Comparison of ENCODE assay signal across 10 cellular contexts in genomic region chr1:156121441-156121840, GRCh38. TPM values are rescaled to one million over a fixed set of nuclear protein-coding genes. Genes with fewer than 3 reads are reported as not detected.
DNase-seq lines count a peak whose midpoint lies in the region; ATAC-seq, FAIRE-seq and TF ChIP-seq lines count a peak whose summit lies in the region.
"Had no signal": no experiment of that assay in that cellular context is flagged by ENCODE, and none has a peak within 500 bp of the region (broad histone marks: within the 10 kb centered on the region; RNA-seq: fewer than 3 reads in every experiment).

No MANE protein-coding gene starts in this region.

- H3K9me3 ChIP-seq in keratinocyte (ENCODE audit: control insufficient read depth, low read depth, low read length) (no peaks in the 10 kb centered on the region), smooth muscle cell (replicated peaks; ENCODE audit: low read depth) (no peaks in the 10 kb centered on the region)

- H3K4me3 ChIP-seq in GM23338 (no peak overlapping the region), keratinocyte (ENCODE audit: control insufficient read depth in 2 of 3, extremely low read depth in 1 of 3, insufficient read depth in 2 of 3, low read depth in 1 of 3, low read length in 3 of 3) (peak overlapping the region; percentile 1 to 68 (median 66)), smooth muscle cell (peak overlapping the region; percentile 31)

- in situ Hi-C loops in GM13977 (cut with MboI; ENCODE audit: low pct_unique_long_range_greater_than_20kb, low sequenced_read_pairs, unreplicated experiment) = no loop called here

- H3K79me2 ChIP-seq in GM23338 (replicated peaks; ENCODE audit: insufficient read depth) (peaks cover 31% of the 10 kb centered on the region), keratinocyte (ENCODE audit: control insufficient read depth, insufficient read depth, low read length) (peaks cover 83% of the 10 kb centered on the region), smooth muscle cell (ENCODE audit: low read depth) (peaks cover 94% of the 10 kb centered on the region)

- H2AFZ ChIP-seq in GM23338 (no peak overlapping the region), keratinocyte (ENCODE audit: control insufficient read depth, low read length) (no peak overlapping the region), smooth muscle cell (ENCODE audit: low read depth) (no peak overlapping the region)

- H3K27me3 ChIP-seq in GM23338 (ENCODE audit: insufficient read depth) (no peaks in the 10 kb centered on the region), keratinocyte (ENCODE audit: control insufficient read depth, extremely low read depth, insufficient read depth, low read length) (no peaks in the 10 kb centered on the region), smooth muscle cell (ENCODE audit: low read depth) (no peaks in the 10 kb centered on the region)

- no peak overlapping the region for H3K4me2 ChIP-seq in GM23338
- H3K4me2 ChIP-seq in keratinocyte (ENCODE audit: control insufficient read depth, extremely low read depth, insufficient read depth, low read depth, low read length) = peak overlapping the region; percentile 97
- peak overlapping the region; percentile 88 for H3K4me2 ChIP-seq in smooth muscle cell

- no peaks in the 10 kb centered on the region; the same call in 2 of the 3 replicates for H3K9me3 Mint-ChIP-seq in GM23338
- H3K9me3 Mint-ChIP-seq: activated naive CD8-positive, alpha-beta T cell treated with anti-CD3 and anti-CD28 coated beads, Interleukin-2, amount 10 ng/mL, durations not matched to agents 7 days and 5 days had no signal

- peak overlapping the region; percentile 66 for H3K9ac ChIP-seq in keratinocyte (ENCODE audit: control insufficient read depth, extremely low read depth, insufficient read depth, low read length)
- H3K9ac ChIP-seq in smooth muscle cell (ENCODE audit: low read depth) = peak overlapping the region; percentile 98

- TF ChIP-seq CTCF in GM23338 (conservative IDR thresholded peaks at IDR 0.05; ENCODE audit: low read depth in 2 of 2) (no peak), keratinocyte (optimal IDR thresholded peaks at IDR 0.05 in 1 of 3, IDR thresholded peaks at IDR 0.05 in 1 of 3, conservative IDR thresholded peaks at IDR 0.05 in 1 of 3; ENCODE audit: extremely low read depth in 1 of 3, insufficient read depth in 2 of 3, low read length in 3 of 3) (no peak), smooth muscle cell (IDR thresholded peaks at IDR 0.05; ENCODE audit: borderline replicate concordance, insufficient read depth, poor library complexity, severe bottlenecking) (no peak), GM13977 (IDR thresholded peaks at IDR 0.05; ENCODE audit: extremely low read depth, insufficient read depth, missing control alignments) (no peak)

- H3K36me3 ChIP-seq in GM23338 (ENCODE audit: insufficient read depth) = no peaks in the 10 kb centered on the region
- peaks cover 2 to 18% of the 10 kb centered on the region in 2 experiments for H3K36me3 ChIP-seq in keratinocyte (ENCODE audit: control insufficient read depth in 2 of 2, extremely low read depth in 1 of 2, insufficient read depth in 2 of 2, low read length in 2 of 2)
- H3K36me3 ChIP-seq in smooth muscle cell (ENCODE audit: low read depth) = no peaks in the 10 kb centered on the region

- H3K4me3 Mint-ChIP-seq in GM23338 = no peak overlapping the region
- H3K4me3 Mint-ChIP-seq: activated naive CD8-positive, alpha-beta T cell treated with anti-CD3 and anti-CD28 coated beads, Interleukin-2, amount 10 ng/mL, durations not matched to agents 7 days and 5 days had no signal

- no peak for FAIRE-seq in keratinocyte (lab: Jason Lieb, UNC)

- H3K36me3 Mint-ChIP-seq in GM23338 (ENCODE audit: low read depth) = no peaks in the 10 kb centered on the region; the same call in 2 of the 3 replicates
- H3K36me3 Mint-ChIP-seq: activated naive CD8-positive, alpha-beta T cell treated with anti-CD3 and anti-CD28 coated beads, Interleukin-2, amount 10 ng/mL, durations not matched to agents 7 days and 5 days had no signal

- peaks cover 59% of the 10 kb centered on the region for H3K4me1 Mint-ChIP-seq in GM23338

- H3K27ac Mint-ChIP-seq in GM23338 = peak overlapping the region; percentile 75
- H3K27ac Mint-ChIP-seq: activated naive CD8-positive, alpha-beta T cell treated with anti-CD3 and anti-CD28 coated beads, Interleukin-2, amount 10 ng/mL, durations not matched to agents 7 days and 5 days had no signal

- peaks cover 3% of the 10 kb centered on the region for H3K9me1 ChIP-seq in keratinocyte (ENCODE audit: control insufficient read depth, extremely low read depth, insufficient read depth, low read length)

- H3F3A ChIP-seq in GM23338 (replicated peaks; ENCODE audit: low read depth) (0 out of 2 replicates have a peak, but pooled peaks cover 3% of the 10 kb centered on the region), smooth muscle cell (ENCODE audit: low read depth) (peaks cover 53% of the 10 kb centered on the region)

- H4K20me1 ChIP-seq in GM23338 (replicated peaks; ENCODE audit: insufficient read depth) = no peaks in the 10 kb centered on the region
- peaks cover 23% of the 10 kb centered on the region for H4K20me1 ChIP-seq in keratinocyte (ENCODE audit: control insufficient read depth, extremely low read depth, insufficient read depth, low read length)
- H4K20me1 ChIP-seq in smooth muscle cell (ENCODE audit: low read depth) = peaks cover 79% of the 10 kb centered on the region

- no peak overlapping the region for H3K27ac ChIP-seq in GM23338 (ENCODE audit: low read depth)
- H3K27ac ChIP-seq in angular gyrus (ENCODE audit: low read depth, low read length) = peak overlapping the region; percentile 30
- peak overlapping the region; percentile 97 for H3K27ac ChIP-seq in keratinocyte (ENCODE audit: control insufficient read depth, insufficient read depth, low read length)
- H3K27ac ChIP-seq in smooth muscle cell (ENCODE audit: low read depth) = peak overlapping the region; percentile 100

- H3K9me2 ChIP-seq in GM23338 (ENCODE audit: insufficient read depth) = no peaks in the 10 kb centered on the region

- H3K4me1 ChIP-seq in GM23338 (ENCODE audit: insufficient read depth) (peaks cover 42% of the 10 kb centered on the region), keratinocyte (ENCODE audit: control insufficient read depth, extremely low read depth, insufficient read depth, low read length) (peaks cover 79% of the 10 kb centered on the region), smooth muscle cell (ENCODE audit: low read depth) (peaks cover 52% of the 10 kb centered on the region)

- dilution Hi-C loops in keratinocyte (cut with MboI; ENCODE audit: extremely low pct_ligation_motif_present, low sequenced_read_pairs) = no loop called here

- ATAC-seq in GM23338 (no peak), GM19023 (IDR thresholded peaks at IDR 0.05; ENCODE audit: unreplicated experiment) (no peak)

- DNase-seq in GM23338 (ENCODE audit: low spot score) (no peak), keratinocyte (ENCODE audit: low read depth, low spot score) (no peak), smooth muscle cell (lab: John Stamatoyannopoulos, UW; ENCODE audit: unreplicated experiment) (no peak), NCI-H1105 treated with DMSO at 0.1 percent for 48 hours (lab: John Stamatoyannopoulos, UW) (no peak), GM13977 (ENCODE audit: low spot score) (no peak), NCI-H1436 treated with DMSO at 0.1 percent for 48 hours (lab: John Stamatoyannopoulos, UW) (no peak)
- DNase-seq: activated naive CD8-positive, alpha-beta T cell treated with anti-CD3 and anti-CD28 coated beads, Interleukin-2, amount 10 ng/mL, durations not matched to agents 7 days and 5 days; DMS79 treated with DMSO at 0.1 percent for 48 hours had no signal

- WGBS in smooth muscle cell (ENCODE audit: low lambda C conversion rate) = 49% methylated on average over 4 of the region's 4 CpGs

- peaks cover 43% of the 10 kb centered on the region for H3K27me3 Mint-ChIP-seq in GM23338 (ENCODE audit: insufficient read depth, low read depth, poor library complexity)

RNA-seq across cellular contexts. Expression of gene LMNA, which starts 6.9 kb away (rescaled TPM):
- total RNA-seq in GM23338 (2014; rRNA removed; shearing (Covaris generic)) = 56.3 and 68.9 TPM in 2 replicates
- 35.5 and 38.9 TPM in 2 replicates for polyA plus RNA-seq in GM23338 (2016; fragmentation: Nextera tagmentation; extraction: Ambion mirVana)
- polyA plus RNA-seq in keratinocyte = 368 to 551 TPM (median 444 TPM) in 3 replicates
- polyA plus RNA-seq in keratinocyte (2011; ENCODE audit: low read depth) = 222 TPM
- polyA plus RNA-seq in keratinocyte (2011; cell fraction: cytosol; rRNA removed) = 159 and 403 TPM in 2 replicates
- 626 and 729 TPM in 2 replicates for polyA plus RNA-seq in keratinocyte (2011; cell fraction: nucleus; rRNA removed)
- 224 and 699 TPM in 2 replicates for polyA plus RNA-seq in keratinocyte (2012; ENCODE audit: low replicate concordance)
- 328 to 615 TPM (median 504 TPM) in 3 replicates for polyA minus RNA-seq in keratinocyte
- 757 TPM for polyA minus RNA-seq in keratinocyte (2011; cell fraction: cytosol; rRNA and poly(A)+ RNA removed)
- polyA minus RNA-seq in keratinocyte (2011; cell fraction: nucleus; rRNA and poly(A)+ RNA removed) = 433 and 457 TPM in 2 replicates
- 237 and 256 TPM in 2 replicates for total RNA-seq in smooth muscle cell
- polyA plus RNA-seq in smooth muscle cell = 626 and 674 TPM in 2 replicates

RNA-seq across cellular contexts. Expression of gene SEMA4A, which starts 31.9 kb away (rescaled TPM):
- total RNA-seq in GM23338 (2014; rRNA removed; shearing (Covaris generic)) = 17.0 and 20.2 TPM in 2 replicates
- polyA plus RNA-seq in GM23338 (2016; fragmentation: Nextera tagmentation; extraction: Ambion mirVana) (5.5 and 5.6 TPM in 2 replicates), keratinocyte (5.7 to 11.0 TPM (median 7.9 TPM) in 3 replicates), smooth muscle cell (2.2 and 4.2 TPM in 2 replicates)
- 2.6 TPM for polyA plus RNA-seq in keratinocyte (2011; ENCODE audit: low read depth)
- 6.8 and 8.9 TPM in 2 replicates for polyA plus RNA-seq in keratinocyte (2011; cell fraction: cytosol; rRNA removed)
- polyA plus RNA-seq in keratinocyte (2011; cell fraction: nucleus; rRNA removed) = 8.0 and 11.0 TPM in 2 replicates
- polyA plus RNA-seq in keratinocyte (2012; ENCODE audit: low replicate concordance) = 9.5 and 9.9 TPM in 2 replicates
- 12.9 to 22.9 TPM (median 13.7 TPM) in 3 replicates for polyA minus RNA-seq in keratinocyte
- polyA minus RNA-seq in keratinocyte (2011; cell fraction: cytosol; rRNA and poly(A)+ RNA removed) = 6.1 TPM
- 5.4 and 10.0 TPM in 2 replicates for polyA minus RNA-seq in keratinocyte (2011; cell fraction: nucleus; rRNA and poly(A)+ RNA removed)
- 2.1 and 5.0 TPM in 2 replicates for total RNA-seq in smooth muscle cell

RNA-seq across cellular contexts. Expression of gene MEX3A, which starts 39.2 kb away (rescaled TPM):
- 31.5 and 38.1 TPM in 2 replicates for total RNA-seq in GM23338 (2014; rRNA removed; shearing (Covaris generic))
- polyA plus RNA-seq in GM23338 (2016; fragmentation: Nextera tagmentation; extraction: Ambion mirVana) (18.5 and 19.7 TPM in 2 replicates), keratinocyte (1.1 to 2.0 TPM (median 1.5 TPM) in 3 replicates), smooth muscle cell (10.5 and 11.0 TPM in 2 replicates)
- polyA plus RNA-seq in keratinocyte (2011; ENCODE audit: low read depth) = 0.75 TPM
- polyA plus RNA-seq in keratinocyte (2011; cell fraction: cytosol; rRNA removed) = 0.83 and 1.5 TPM in 2 replicates
- 2.9 and 4.1 TPM in 2 replicates for polyA plus RNA-seq in keratinocyte (2011; cell fraction: nucleus; rRNA removed)
- polyA plus RNA-seq in keratinocyte (2012; ENCODE audit: low replicate concordance) = 1.1 and 2.1 TPM in 2 replicates
- 1.1 to 4.3 TPM (median 1.7 TPM) in 3 replicates for polyA minus RNA-seq in keratinocyte
- polyA minus RNA-seq in keratinocyte (2011; cell fraction: cytosol; rRNA and poly(A)+ RNA removed) = 0.96 TPM
- polyA minus RNA-seq in keratinocyte (2011; cell fraction: nucleus; rRNA and poly(A)+ RNA removed) = 2.6 and 3.1 TPM in 2 replicates
- 13.5 and 13.8 TPM in 2 replicates for total RNA-seq in smooth muscle cell
